9 cellular contexts compared by ENCODE assay signal in genomic region chr1:205477759-205478247, GRCh38. TPM values are rescaled to one million over a fixed set of nuclear protein-coding genes. Genes with fewer than 3 reads are reported as not detected.
DNase-seq lines count a peak whose midpoint lies in the region; ATAC-seq, FAIRE-seq and TF ChIP-seq lines count a peak whose summit lies in the region.
"Had no signal": no experiment of that assay in that cellular context is flagged by ENCODE, and none has a peak within 500 bp of the region (broad histone marks: within the 10 kb centered on the region; RNA-seq: fewer than 3 reads in every experiment).

No MANE protein-coding gene starts in this region.

- ATAC-seq in pancreas (peak; percentile 76 to 86 (median 84)), GM21381 (IDR thresholded peaks at IDR 0.05; ENCODE audit: unreplicated experiment) (no peak), HG03039 (IDR thresholded peaks at IDR 0.05; ENCODE audit: unreplicated experiment) (no peak), HepG2 (no peak)

- TF ChIP-seq POLR2A in HepG2 (IDR thresholded peaks at IDR 0.05; ENCODE audit: insufficient read depth in 1 of 2, low read depth in 2 of 2, low read length in 2 of 2) = no peak

- H4K20me1 ChIP-seq in HepG2 (ENCODE audit: insufficient read depth, low read length) = no peaks in the 10 kb centered on the region

- no peak overlapping the region for H3K4me3 ChIP-seq in endodermal cell (ENCODE audit: low read length)
- no peak overlapping the region for H3K4me3 ChIP-seq in pancreas
- no peak overlapping the region for H3K4me3 ChIP-seq in HepG2 (replicated peaks in 1 of 3; ENCODE audit: insufficient read depth in 1 of 3, low read depth in 2 of 3, low read length in 3 of 3)

- peak; percentile 18 for TF ChIP-seq CTCF in endodermal cell (conservative IDR thresholded peaks at IDR 0.05)
- no peak for TF ChIP-seq CTCF in pancreas (IDR thresholded peaks at IDR 0.05)
- no peak for TF ChIP-seq CTCF in HepG2 (CRISPR knock-in tag; IDR thresholded peaks at IDR 0.05)

- H3K27ac ChIP-seq in endodermal cell (ENCODE audit: low read depth, low read length) (no peak overlapping the region), pancreas (peak overlapping the region; percentile 75 to 83 (median 81)), HepG2 (ENCODE audit: extremely low read length, insufficient read depth, low read length) (no peak overlapping the region)

- DNase-seq in GM04503 (ENCODE audit: low read depth) = peak; percentile 28
- DNase-seq in NCI-H69 (lab: John Stamatoyannopoulos, UW) = peak; percentile 97
- no peak for DNase-seq in endodermal cell
- peak; percentile 60 to 87 (median 82) for DNase-seq in pancreas
- no peak for DNase-seq in HepG2 (ENCODE audit: low spot score)
- DNase-seq in inferior parietal cortex (ENCODE audit: extremely low spot score) = no peak

- H3K36me3 Mint-ChIP-seq in endodermal cell (ENCODE audit: low read depth) = no peaks in the 10 kb centered on the region

- H3K36me3 ChIP-seq in endodermal cell (ENCODE audit: control insufficient read depth, insufficient read depth, low read length) = no peaks in the 10 kb centered on the region
- no peaks in the 10 kb centered on the region for H3K36me3 ChIP-seq in pancreas
- no peaks in the 10 kb centered on the region for H3K36me3 ChIP-seq in HepG2 (replicated peaks in 1 of 2; ENCODE audit: control insufficient read depth in 1 of 2, insufficient read depth in 2 of 2, low read length in 2 of 2)

- peaks cover 16% of the 10 kb centered on the region for H3K9me3 Mint-ChIP-seq in endodermal cell

- H3K27me3 ChIP-seq in endodermal cell (ENCODE audit: control insufficient read depth, insufficient read depth, low read length, poor library complexity, severe bottlenecking) (no peaks in the 10 kb centered on the region), pancreas (no peaks in the 10 kb centered on the region), HepG2 (ENCODE audit: control insufficient read depth in 1 of 2, insufficient read depth in 2 of 2, low read length in 2 of 2) (peaks cover 5 to 19% of the 10 kb centered on the region in 2 experiments; a peak in 4 of 5 replicates)

- no peak for TF ChIP-seq RAD21 in HepG2 (CRISPR knock-in tag; IDR thresholded peaks at IDR 0.05)

- POLR2A ChIA-PET in HepG2 (lab: Yijun Ruan, JAX) = interaction anchor here (0.8 kb wide), 1 partner anchor 27 kb away, joined by 3 read pairs; no protein-coding TSS in a partner anchor

- no peak overlapping the region for H3K4me2 ChIP-seq in HepG2 (ENCODE audit: low read depth, low read length)

- peaks cover 16% of the 10 kb centered on the region for H3K9me3 ChIP-seq in endodermal cell (ENCODE audit: control insufficient read depth, low read length)
- H3K9me3 ChIP-seq in pancreas = no peaks in the 10 kb centered on the region
- H3K9me3 ChIP-seq in HepG2 (ENCODE audit: low read length) = no peaks in the 10 kb centered on the region; the same call in 1 of the 2 replicates

- H3K9ac ChIP-seq in endodermal cell (ENCODE audit: extremely low read depth, low read length, poor library complexity, severe bottlenecking) (no peak overlapping the region), HepG2 (ENCODE audit: insufficient read depth, low read depth, low read length) (no peak overlapping the region)

- no TSS peak for BruUV-seq in HepG2 (replicated peaks; lab: Mats Ljungman, UMichigan)

- CTCF ChIA-PET in HepG2 (lab: Yijun Ruan, JAX; ENCODE audit: low intra/inter-chr PET ratio, low total read pairs) = no interaction called here

- H3K4me1 ChIP-seq in endodermal cell (ENCODE audit: control insufficient read depth, insufficient read depth, low read length) = peaks cover 4% of the 10 kb centered on the region
- H3K4me1 ChIP-seq in pancreas = no peaks in the 10 kb centered on the region
- H3K4me1 ChIP-seq in HepG2 (ENCODE audit: insufficient read depth, low read length) = 0 out of 2 replicates have a peak, but pooled peaks cover 5% of the 10 kb centered on the region

- intact Hi-C loops in pancreas (cut with DNase I) = loop anchor here in 1 of 3 donors (2.0 kb wide), 1 partner anchor 31 kb away; no protein-coding TSS in a partner anchor
- intact Hi-C loops in HepG2 (cut with micrococcal nuclease; ENCODE audit: unreplicated experiment) = no loop called here

- WGBS in endodermal cell (ENCODE audit: insufficient coverage in 1 of 2, insufficient read length in 1 of 2), 2 experiments = 88 to 91% methylated on average over 12 of the region's 12 CpGs
- 52% methylated on average over 11 to 12 of the region's 12 CpGs for WGBS in pancreas, 2 donors
- WGBS in HepG2 (ENCODE audit: low lambda C conversion rate) = 28% methylated on average over 6 of the region's 12 CpGs

- no peak overlapping the region for H2AFZ ChIP-seq in HepG2 (ENCODE audit: low read length)

- FAIRE-seq in pancreas (lab: Jason Lieb, UNC) (no peak), HepG2 (lab: Jason Lieb, UNC) (no peak)

- in situ Hi-C loops in HepG2 (cut with HindIII; ENCODE audit: extremely low pct_ligation_motif_present, low pct_unique_long_range_greater_than_20kb) = no loop called here

- no peaks in the 10 kb centered on the region for H3K79me2 ChIP-seq in HepG2 (ENCODE audit: insufficient read depth, low read length)

- H3K4me3 Mint-ChIP-seq in endodermal cell = no peak overlapping the region
- H3K4me3 Mint-ChIP-seq: T-helper 1 cell treated with Interleukin-12 subunit alpha and Interleukin-12 subunit beta and Interleukin-4 antibody, amounts not matched to agents 30 μg/mL and 1 μg/mL, for 36 hours had no signal

- peaks cover 18% of the 10 kb centered on the region for H3K4me1 Mint-ChIP-seq in endodermal cell

- no peak overlapping the region for H3K27ac Mint-ChIP-seq in endodermal cell
- H3K27ac Mint-ChIP-seq: T-helper 1 cell treated with Interleukin-12 subunit alpha and Interleukin-12 subunit beta and Interleukin-4 antibody, amounts not matched to agents 30 μg/mL and 1 μg/mL, for 36 hours had no signal

- peaks cover 17% of the 10 kb centered on the region for H3K27me3 Mint-ChIP-seq in endodermal cell (ENCODE audit: insufficient read depth)

- TF ChIP-seq EP300 in HepG2 (IDR thresholded peaks at IDR 0.05; ENCODE audit: low read depth in 2 of 2, low read length in 2 of 2) (no peak), HepG2 (CRISPR knock-in tag; IDR thresholded peaks at IDR 0.05; ENCODE audit: borderline replicate concordance) (no peak)

RNA-seq across cellular contexts. Expression of gene BLACAT1, which starts 22.0 kb away (rescaled TPM):
- total RNA-seq in endodermal cell = 1 to 10 TPM; 7.4 to 7.6 TPM
- 9.3 TPM for polyA plus RNA-seq in endodermal cell (2013, experiment 1 of 2)
- polyA plus RNA-seq in endodermal cell (2013, experiment 2 of 2) = 9.8 TPM
- total RNA-seq in pancreas = under 1 TPM in 5 of 6 donors, not detected in 1; 0.09 to 0.34 (median 0.17) TPM
- under 1 TPM in 1 of 2 donors, not detected in 1; 0.09 TPM for polyA plus RNA-seq in pancreas
- 0.42 and 1.2 TPM in 2 replicates for total RNA-seq in HepG2 (2016; rRNA removed; fragmentation: Illumina TruSeq; extraction: Trizol)
- total RNA-seq in HepG2 (2016; cell fraction: cytosol; rRNA removed; fragmentation: Illumina TruSeq; extraction: Trizol; ENCODE audit: low read depth) = 0.18 TPM in 1 of 2 replicates, not detected in the other
- total RNA-seq in HepG2 (2016; cell fraction: insoluble cytoplasmic fraction; rRNA removed; fragmentation: Illumina TruSeq; extraction: Trizol) = 0.28 and 1.4 TPM in 2 replicates
- 0.10 and 0.28 TPM in 2 replicates for total RNA-seq in HepG2 (2016; cell fraction: membrane; rRNA removed; fragmentation: Illumina TruSeq; extraction: Trizol)
- 2.8 and 3.4 TPM in 2 replicates for total RNA-seq in HepG2 (2016; cell fraction: nucleus; rRNA removed; fragmentation: Illumina TruSeq; extraction: Trizol)
- 2.7 and 2.8 TPM in 2 replicates for polyA plus RNA-seq in HepG2 (2011; rRNA removed)
- 1.2 and 1.4 TPM in 2 replicates for polyA plus RNA-seq in HepG2 (2011; cell fraction: cytosol; rRNA removed)
- polyA plus RNA-seq in HepG2 (2011; cell fraction: nucleus; rRNA removed) = 6.9 and 7.0 TPM in 2 replicates
- 0.36 and 0.88 TPM in 2 replicates for polyA plus RNA-seq in HepG2 (2012)
- polyA plus RNA-seq in HepG2 (2016; cell fraction: cytosol; fragmentation: Illumina TruSeq; extraction: Trizol; ENCODE audit: low read depth) = 0.07 and 0.09 TPM in 2 replicates
- 0.48 and 0.52 TPM in 2 replicates for polyA plus RNA-seq in HepG2 (2016; cell fraction: insoluble cytoplasmic fraction; fragmentation: Illumina TruSeq; extraction: Trizol; ENCODE audit: low read depth)
- 0.12 and 0.19 TPM in 2 replicates for polyA plus RNA-seq in HepG2 (2016; cell fraction: membrane; fragmentation: Illumina TruSeq; extraction: Trizol; ENCODE audit: low read depth)
- polyA plus RNA-seq in HepG2 (2016; cell fraction: nucleus; fragmentation: Illumina TruSeq; extraction: Trizol; ENCODE audit: insufficient read depth, low read depth) = 2.2 and 2.7 TPM in 2 replicates
- polyA minus RNA-seq in HepG2 (2011; rRNA and poly(A)+ RNA removed; ENCODE audit: low replicate concordance) = 0.37 and 5.7 TPM in 2 replicates
- polyA minus RNA-seq in HepG2 (2011; cell fraction: cytosol; rRNA and poly(A)+ RNA removed) = 0.79 and 0.97 TPM in 2 replicates
- polyA minus RNA-seq in HepG2 (2011; cell fraction: nucleus; rRNA and poly(A)+ RNA removed) = 9.9 and 10.4 TPM in 2 replicates

RNA-seq across cellular contexts. Expression of gene CDK18, which starts 26.7 kb away (rescaled TPM):
- 10 to 100 TPM; 58.1 to 88.7 TPM for total RNA-seq in endodermal cell
- polyA plus RNA-seq in endodermal cell (2013, experiment 1 of 2) = 24.4 TPM
- polyA plus RNA-seq in endodermal cell (2013, experiment 2 of 2) = 22.7 TPM
- 10 to 100 TPM in 5 of 6 donors, 1 to 10 TPM in 1; 7.7 to 31.0 (median 12.8) TPM for total RNA-seq in pancreas
- 10 to 100 TPM; 18.2 to 35.4 TPM for polyA plus RNA-seq in pancreas
- 3.2 and 6.4 TPM in 2 replicates for total RNA-seq in HepG2 (2016; rRNA removed; fragmentation: Illumina TruSeq; extraction: Trizol)
- 10.6 and 10.7 TPM in 2 replicates for total RNA-seq in HepG2 (2016; cell fraction: cytosol; rRNA removed; fragmentation: Illumina TruSeq; extraction: Trizol; ENCODE audit: low read depth)
- total RNA-seq in HepG2 (2016; cell fraction: insoluble cytoplasmic fraction; rRNA removed; fragmentation: Illumina TruSeq; extraction: Trizol) = 3.6 and 7.0 TPM in 2 replicates
- 8.3 and 10.4 TPM in 2 replicates for total RNA-seq in HepG2 (2016; cell fraction: membrane; rRNA removed; fragmentation: Illumina TruSeq; extraction: Trizol)
- total RNA-seq in HepG2 (2016; cell fraction: nucleus; rRNA removed; fragmentation: Illumina TruSeq; extraction: Trizol) = 8.2 and 10.1 TPM in 2 replicates
- polyA plus RNA-seq in HepG2 (2011; rRNA removed) = 38.8 and 45.3 TPM in 2 replicates
- polyA plus RNA-seq in HepG2 (2011; cell fraction: cytosol; rRNA removed) = 13.0 and 14.8 TPM in 2 replicates
- 224 and 255 TPM in 2 replicates for polyA plus RNA-seq in HepG2 (2011; cell fraction: nucleus; rRNA removed)
- polyA plus RNA-seq in HepG2 (2012) = 53.5 and 54.3 TPM in 2 replicates
- polyA plus RNA-seq in HepG2 (2016; cell fraction: cytosol; fragmentation: Illumina TruSeq; extraction: Trizol; ENCODE audit: low read depth) = 5.2 and 5.9 TPM in 2 replicates
- polyA plus RNA-seq in HepG2 (2016; cell fraction: insoluble cytoplasmic fraction; fragmentation: Illumina TruSeq; extraction: Trizol; ENCODE audit: low read depth) = 6.0 and 9.4 TPM in 2 replicates
- 11.2 and 12.4 TPM in 2 replicates for polyA plus RNA-seq in HepG2 (2016; cell fraction: membrane; fragmentation: Illumina TruSeq; extraction: Trizol; ENCODE audit: low read depth)
- 33.1 and 35.8 TPM in 2 replicates for polyA plus RNA-seq in HepG2 (2016; cell fraction: nucleus; fragmentation: Illumina TruSeq; extraction: Trizol; ENCODE audit: insufficient read depth, low read depth)
- polyA minus RNA-seq in HepG2 (2011; rRNA and poly(A)+ RNA removed; ENCODE audit: low replicate concordance) = 11.0 and 29.7 TPM in 2 replicates
- polyA minus RNA-seq in HepG2 (2011; cell fraction: cytosol; rRNA and poly(A)+ RNA removed) = 14.7 and 23.4 TPM in 2 replicates
- polyA minus RNA-seq in HepG2 (2011; cell fraction: nucleus; rRNA and poly(A)+ RNA removed) = 47.0 and 52.3 TPM in 2 replicates

RNA-seq across cellular contexts. Expression of gene LEMD1, which starts 55.9 kb away (rescaled TPM):
- total RNA-seq in endodermal cell (10 to 100 TPM; 13.5 to 16.7 TPM), pancreas (under 1 TPM in 2 of 6 donors, not detected in 4; 0.28 to 0.32 TPM), HepG2 (2016; rRNA removed; fragmentation: Illumina TruSeq; extraction: Trizol) (0.84 and 2.3 TPM in 2 replicates)
- polyA plus RNA-seq in endodermal cell (2013, experiment 1 of 2) = 20.5 TPM
- polyA plus RNA-seq in endodermal cell (2013, experiment 2 of 2) = 20.2 TPM
- polyA plus RNA-seq in pancreas (not detected), HepG2 (2011; rRNA removed) (1.4 and 2.1 TPM in 2 replicates)
- not detected in 2 replicates for total RNA-seq in HepG2 (2016; cell fraction: cytosol; rRNA removed; fragmentation: Illumina TruSeq; extraction: Trizol; ENCODE audit: low read depth)
- 0.79 and 2.7 TPM in 2 replicates for total RNA-seq in HepG2 (2016; cell fraction: insoluble cytoplasmic fraction; rRNA removed; fragmentation: Illumina TruSeq; extraction: Trizol)
- total RNA-seq in HepG2 (2016; cell fraction: membrane; rRNA removed; fragmentation: Illumina TruSeq; extraction: Trizol) = 0.62 and 0.74 TPM in 2 replicates
- 4.5 and 8.3 TPM in 2 replicates for total RNA-seq in HepG2 (2016; cell fraction: nucleus; rRNA removed; fragmentation: Illumina TruSeq; extraction: Trizol)
- 0.29 and 0.59 TPM in 2 replicates for polyA plus RNA-seq in HepG2 (2011; cell fraction: cytosol; rRNA removed)
- 5.5 and 6.9 TPM in 2 replicates for polyA plus RNA-seq in HepG2 (2011; cell fraction: nucleus; rRNA removed)
- polyA plus RNA-seq in HepG2 (2012) = 0.32 and 1.3 TPM in 2 replicates
- polyA plus RNA-seq in HepG2 (2016; cell fraction: cytosol; fragmentation: Illumina TruSeq; extraction: Trizol; ENCODE audit: low read depth) = 0.42 TPM in 1 of 2 replicates, not detected in the other
- 1.2 TPM in 2 replicates for polyA plus RNA-seq in HepG2 (2016; cell fraction: insoluble cytoplasmic fraction; fragmentation: Illumina TruSeq; extraction: Trizol; ENCODE audit: low read depth)
- polyA plus RNA-seq in HepG2 (2016; cell fraction: membrane; fragmentation: Illumina TruSeq; extraction: Trizol; ENCODE audit: low read depth) = 0.79 TPM in 1 of 2 replicates, not detected in the other
- not detected in 2 replicates for polyA plus RNA-seq in HepG2 (2016; cell fraction: nucleus; fragmentation: Illumina TruSeq; extraction: Trizol; ENCODE audit: insufficient read depth, low read depth)
- 2.3 and 20.4 TPM in 2 replicates for polyA minus RNA-seq in HepG2 (2011; rRNA and poly(A)+ RNA removed; ENCODE audit: low replicate concordance)
- 2.9 and 3.3 TPM in 2 replicates for polyA minus RNA-seq in HepG2 (2011; cell fraction: cytosol; rRNA and poly(A)+ RNA removed)
- 8.5 and 10.2 TPM in 2 replicates for polyA minus RNA-seq in HepG2 (2011; cell fraction: nucleus; rRNA and poly(A)+ RNA removed)

Comparison
In these comparisons a context has a peak if more than half of its experiments do, and no peak if none do; other contexts are left out.
1. DNase-seq: peak in GM04503 (single experiment), NCI-H69 (single experiment) and pancreas (6 of 6); none in endodermal cell (single experiment), HepG2 (single experiment) and inferior parietal cortex (single experiment).
2. H3K27ac ChIP-seq: peak in pancreas (4 of 4); none in endodermal cell (single experiment) and HepG2 (single experiment).
3. ATAC-seq: peak in pancreas (4 of 4); none in GM21381 (single experiment), HG03039 (single experiment) and HepG2 (single experiment).